Comparison of ENCODE assay signal across 8 cellular contexts in the genomic region with DNA sequence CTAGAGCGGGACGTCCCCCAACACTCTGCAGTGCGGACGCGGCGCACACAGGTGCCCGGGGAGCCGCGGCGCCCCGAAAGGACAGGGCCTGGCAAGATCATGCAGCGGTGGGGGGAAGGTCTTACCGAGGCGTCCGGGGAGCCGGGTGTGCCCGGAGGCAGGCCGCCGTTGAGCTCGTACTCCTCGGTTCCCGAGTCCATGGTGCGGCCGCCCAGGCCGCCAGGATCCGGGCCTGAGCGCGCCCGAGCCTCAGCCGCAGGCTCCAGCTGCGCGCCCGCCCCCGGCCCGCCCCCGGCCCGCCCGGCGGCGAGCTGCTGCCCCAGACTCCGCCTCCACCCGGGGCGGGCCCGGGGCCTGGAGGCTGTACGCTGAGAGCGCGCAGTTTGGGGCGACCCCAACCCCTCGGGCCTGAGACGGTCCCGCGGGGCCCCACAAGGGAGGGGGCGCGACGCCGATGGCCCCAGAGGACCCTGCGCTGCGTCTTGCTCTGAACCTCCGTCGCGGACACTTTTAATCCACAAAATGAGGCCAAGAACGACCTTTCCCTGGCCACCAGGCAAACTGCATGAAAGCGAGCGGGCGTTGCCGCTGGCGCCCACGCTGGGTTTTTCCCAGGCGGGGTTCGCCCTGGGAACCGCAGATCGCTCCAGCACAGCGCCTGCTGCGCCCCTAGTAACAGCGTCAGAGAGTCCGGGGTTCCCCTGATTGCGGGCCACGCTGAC. TPM values are rescaled to one million over a fixed set of nuclear protein-coding genes. Genes with fewer than 3 reads are reported as not detected.
DNase-seq lines count a peak whose midpoint lies in the region; ATAC-seq and TF ChIP-seq lines count a peak whose summit lies in the region.

A gene with protein sequence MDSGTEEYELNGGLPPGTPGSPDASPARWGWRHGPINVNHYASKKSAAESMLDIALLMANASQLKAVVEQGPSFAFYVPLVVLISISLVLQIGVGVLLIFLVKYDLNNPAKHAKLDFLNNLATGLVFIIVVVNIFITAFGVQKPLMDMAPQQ (minus strand): TSS at position 234 of the 722 bp plus-strand sequence. CDS start 34 bp downstream, at position 200.

- TF ChIP-seq CTCF in AG10803 (conservative IDR thresholded peaks at IDR 0.05; ENCODE audit: low read length): 0 out of 2 replicates have a peak, but pooled peaks have one; percentile 3
- peak in 1 of 3 experiments; percentile 24 for TF ChIP-seq CTCF in esophagus muscularis mucosa (IDR thresholded peaks at IDR 0.05)

- H3K9me3 ChIP-seq in esophagus muscularis mucosa: no peaks in the 10 kb centered on the region

- TF ChIP-seq POLR2A in esophagus muscularis mucosa (IDR thresholded peaks at IDR 0.05; ENCODE audit: low read depth): peak; percentile 56

- intact Hi-C loops in esophagus muscularis mucosa (cut with DNase I): loop anchor here (5.0 to 10.0 kb wide), 2 partner anchors 37 to 321 kb away; a partner anchor contains a TSS

- TF ChIP-seq EP300 in esophagus muscularis mucosa (IDR thresholded peaks at IDR 0.05): no peak

- H3K4me3 ChIP-seq in AG10803 (ENCODE audit: low read length): peak within 1 kb of the TSS; percentile 76
- peak within 1 kb of the TSS; percentile 81 to 91 (median 88) for H3K4me3 ChIP-seq in esophagus muscularis mucosa

- H3K36me3 Mint-ChIP-seq in activated T-cell treated with anti-CD3 and anti-CD28 coated beads, Interleukin-2, amount 50 U/mL, for 24 hours (ENCODE audit: low read depth): peaks cover 29% of the 10 kb centered on the region
- no peaks in the 10 kb centered on the region for H3K36me3 Mint-ChIP-seq in naive thymus-derived CD8-positive, alpha-beta T cell

- H3K4me3 Mint-ChIP-seq in activated T-cell treated with anti-CD3 and anti-CD28 coated beads, Interleukin-2, amount 50 U/mL, for 24 hours: peak within 1 kb of the TSS; percentile 93
- H3K4me3 Mint-ChIP-seq in naive thymus-derived CD8-positive, alpha-beta T cell: peak within 1 kb of the TSS; percentile 85 to 93 (median 88)

- H3K4me1 ChIP-seq in esophagus muscularis mucosa: peaks cover 53 to 68% (median 62%) of the 10 kb centered on the region in 4 donors

- no peaks in the 10 kb centered on the region for H3K9me3 Mint-ChIP-seq in activated T-cell treated with anti-CD3 and anti-CD28 coated beads, Interleukin-2, amount 50 U/mL, for 24 hours
- H3K9me3 Mint-ChIP-seq in naive thymus-derived CD8-positive, alpha-beta T cell: no peaks in the 10 kb centered on the region

- H3K27me3 Mint-ChIP-seq in activated T-cell treated with anti-CD3 and anti-CD28 coated beads, Interleukin-2, amount 50 U/mL, for 24 hours: no peaks in the 10 kb centered on the region
- H3K27me3 Mint-ChIP-seq in naive thymus-derived CD8-positive, alpha-beta T cell: no peaks in the 10 kb centered on the region

- 0% methylated on average over 17 of the region's 78 CpGs for WGBS in esophagus muscularis mucosa

- H3K36me3 ChIP-seq in esophagus muscularis mucosa: no peaks in the 10 kb centered on the region

- H3K27ac Mint-ChIP-seq in activated T-cell treated with anti-CD3 and anti-CD28 coated beads, Interleukin-2, amount 50 U/mL, for 24 hours: peak within 1 kb of the TSS; percentile 92
- peak within 1 kb of the TSS; percentile 82 to 99 (median 96) for H3K27ac Mint-ChIP-seq in naive thymus-derived CD8-positive, alpha-beta T cell

- H3K27ac ChIP-seq in esophagus muscularis mucosa (replicated peaks in 1 of 4): peak within 1 kb of the TSS; percentile 98 to 99 (median 99)

- DNase-seq in AG10803 (ENCODE audit: low read depth) (peak; percentile 55), NOMO-1 (lab: John Stamatoyannopoulos, UW; ENCODE audit: unreplicated experiment in 2 of 2) (peak; percentile 55 to 85), esophagus muscularis mucosa (ENCODE audit: extremely low spot score) (no peak)
- DNase-seq in activated T-cell treated with anti-CD3 and anti-CD28 coated beads, Interleukin-2, amount 50 U/mL, for 24 hours: peak; percentile 90
- peak; percentile 59 to 92 (median 86) for DNase-seq in naive thymus-derived CD8-positive, alpha-beta T cell
- DNase-seq in stimulated activated naive CD4-positive, alpha-beta T cell (lab: John Stamatoyannopoulos, UW): peak; percentile 77 to 89 (median 86)

- H3K4me1 Mint-ChIP-seq in activated T-cell treated with anti-CD3 and anti-CD28 coated beads, Interleukin-2, amount 50 U/mL, for 24 hours (ENCODE audit: low read depth): peaks cover 71% of the 10 kb centered on the region
- H3K4me1 Mint-ChIP-seq in naive thymus-derived CD8-positive, alpha-beta T cell: peaks cover 37 to 71% (median 63%) of the 10 kb centered on the region in 4 donors

- peak; percentile 73 for ATAC-seq in GM18520 (IDR thresholded peaks at IDR 0.05; ENCODE audit: unreplicated experiment)
- ATAC-seq in HG03060 (IDR thresholded peaks at IDR 0.05; ENCODE audit: low read depth, unreplicated experiment): peak; percentile 47
- ATAC-seq in naive thymus-derived CD8-positive, alpha-beta T cell: peak; percentile 85 to 86

- POLR2A ChIA-PET in naive thymus-derived CD8-positive, alpha-beta T cell (lab: Charles Lee): interaction anchor here (0.6 to 5.7 kb wide), 20 partner anchors 9 to 432 kb away, joined by 3 to 54 read pairs (median 5); a partner anchor contains a TSS

- no peaks in the 10 kb centered on the region for H3K27me3 ChIP-seq in esophagus muscularis mucosa

RNA-seq across cellular contexts. Expression of the gene that starts here (rescaled TPM):
- 10 to 100 TPM; 69.3 to 90.6 (median 72.7) TPM for total RNA-seq in esophagus muscularis mucosa
- total RNA-seq in naive thymus-derived CD8-positive, alpha-beta T cell: 10 to 100 TPM; 33.8 to 35.6 TPM
- polyA plus RNA-seq in naive thymus-derived CD8-positive, alpha-beta T cell: 10 to 100 TPM; 78.5 to 97.6 (median 96.0) TPM
